In the genomic region with DNA sequence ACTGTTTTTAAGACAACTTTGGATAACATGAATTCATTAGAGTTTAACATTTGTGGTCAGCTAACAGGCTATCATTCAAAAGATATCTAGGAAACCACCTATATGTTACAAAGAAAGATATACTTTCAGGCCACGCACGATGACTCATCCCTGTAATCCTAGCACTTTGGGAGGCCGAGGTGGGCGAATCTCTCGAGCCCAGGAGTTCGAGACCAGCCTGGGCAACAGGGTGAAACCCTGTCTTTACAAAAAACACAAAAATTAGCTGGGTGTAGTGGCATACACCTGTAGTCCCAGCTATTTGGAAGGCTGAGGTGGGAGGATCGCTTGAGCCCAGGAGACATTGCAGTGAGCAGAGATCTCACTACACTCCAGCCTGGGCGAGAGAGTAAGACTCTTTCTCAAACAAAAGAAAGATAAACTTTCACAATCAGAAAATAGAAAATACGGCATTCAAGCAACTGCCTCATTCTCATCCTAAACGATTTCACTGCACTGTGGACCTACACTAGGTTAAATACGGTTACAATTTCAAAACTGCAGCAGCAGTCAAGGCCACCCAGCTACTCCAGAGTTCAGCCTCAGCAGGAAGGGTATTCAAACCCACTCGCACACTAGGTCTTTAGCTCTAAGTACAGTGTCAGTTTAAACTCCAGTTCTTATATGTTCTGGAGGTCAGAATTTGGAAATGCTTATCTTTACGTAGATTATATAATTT, we compare ENCODE assay signal across 19 cellular contexts.
DNase-seq lines count a peak whose midpoint lies in the region; ATAC-seq, FAIRE-seq and TF ChIP-seq lines count a peak whose summit lies in the region.
"Had no signal": no experiment of that assay in that cellular context is flagged by ENCODE, and none has a peak within 500 bp of the region (broad histone marks: within the 10 kb centered on the region; RNA-seq: fewer than 3 reads in every experiment).

No MANE protein-coding gene starts in this region.

- no peak overlapping the region for H3K27ac Mint-ChIP-seq in activated naive CD4-positive, alpha-beta T cell treated with anti-CD3 and anti-CD28 coated beads, Interleukin-2, amount 50 U/mL, for 24 hours
- H3K27ac Mint-ChIP-seq in activated T-helper 17 cell treated with anti-CD3 and anti-CD28 coated beads, Interleukin-2, amount 50 U/mL, for 72 hours: no peak overlapping the region
- no peak overlapping the region for H3K27ac Mint-ChIP-seq in CD4-positive, alpha-beta T cell
- H3K27ac Mint-ChIP-seq: naive thymus-derived CD4-positive, alpha-beta T cell had no signal

- no peaks in the 10 kb centered on the region for H3K27me3 ChIP-seq in HepG2 (ENCODE audit: control insufficient read depth in 1 of 2, insufficient read depth in 2 of 2, low read length in 2 of 2)
- H3K27me3 ChIP-seq in left lung: no peaks in the 10 kb centered on the region
- no peaks in the 10 kb centered on the region for H3K27me3 ChIP-seq in CD4-positive, alpha-beta T cell (ENCODE audit: control insufficient read depth, insufficient read depth, low read length)
- H3K27me3 ChIP-seq: cardiac muscle cell, esophagus squamous epithelium had no signal

- CTCF ChIA-PET in HepG2 (lab: Yijun Ruan, JAX; ENCODE audit: low intra/inter-chr PET ratio, low total read pairs): no interaction called here
- CTCF ChIA-PET in CD4-positive, alpha-beta T cell (lab: Charles Lee): no interaction called here

- H3K9me3 Mint-ChIP-seq in activated naive CD4-positive, alpha-beta T cell treated with anti-CD3 and anti-CD28 coated beads, Interleukin-2, amount 50 U/mL, for 24 hours: no peaks in the 10 kb centered on the region
- H3K9me3 Mint-ChIP-seq in activated T-helper 17 cell treated with anti-CD3 and anti-CD28 coated beads, Interleukin-2, amount 50 U/mL, for 72 hours: no peaks in the 10 kb centered on the region
- no peaks in the 10 kb centered on the region for H3K9me3 Mint-ChIP-seq in CD4-positive, alpha-beta T cell

- POLR2A ChIA-PET in HepG2 (lab: Yijun Ruan, JAX): no interaction called here
- POLR2A ChIA-PET in CD4-positive, alpha-beta T cell (lab: Charles Lee): no interaction called here

- intact Hi-C loops in HepG2 (cut with micrococcal nuclease; ENCODE audit: unreplicated experiment) (no loop called here), left lung (cut with DNase I) (no loop called here)
- intact Hi-C loops in CD4-positive, alpha-beta T cell (cut with DNase I, micrococcal nuclease): loop anchor here (5.0 to 10.0 kb wide), 3 partner anchors 255 to 528 kb away; no protein-coding TSS in a partner anchor

- peak overlapping the region; percentile 15 for H3K4me3 Mint-ChIP-seq in activated naive CD4-positive, alpha-beta T cell treated with anti-CD3 and anti-CD28 coated beads, Interleukin-2, amount 50 U/mL, for 24 hours
- H3K4me3 Mint-ChIP-seq in activated T-helper 17 cell treated with anti-CD3 and anti-CD28 coated beads, Interleukin-2, amount 50 U/mL, for 72 hours: no peak overlapping the region
- no peak overlapping the region for H3K4me3 Mint-ChIP-seq in CD4-positive, alpha-beta T cell
- H3K4me3 Mint-ChIP-seq: naive thymus-derived CD4-positive, alpha-beta T cell had no signal

- H3K36me3 ChIP-seq in HepG2 (replicated peaks in 1 of 2; ENCODE audit: control insufficient read depth in 1 of 2, insufficient read depth in 2 of 2, low read length in 2 of 2) (no peaks in the 10 kb centered on the region), left lung (no peaks in the 10 kb centered on the region)
- H3K36me3 ChIP-seq: cardiac muscle cell, esophagus squamous epithelium had no signal

- H3K4me1 Mint-ChIP-seq in activated naive CD4-positive, alpha-beta T cell treated with anti-CD3 and anti-CD28 coated beads, Interleukin-2, amount 50 U/mL, for 24 hours: peaks cover 4% of the 10 kb centered on the region
- peaks cover 4% of the 10 kb centered on the region for H3K4me1 Mint-ChIP-seq in activated T-helper 17 cell treated with anti-CD3 and anti-CD28 coated beads, Interleukin-2, amount 50 U/mL, for 72 hours
- no peaks in the 10 kb centered on the region for H3K4me1 Mint-ChIP-seq in CD4-positive, alpha-beta T cell (ENCODE audit: low read depth)

- no peak for DNase-seq in activated naive CD4-positive, alpha-beta T cell (lab: John Stamatoyannopoulos, UW)
- DNase-seq in HepG2 (ENCODE audit: low spot score): peak; percentile 37
- no peak for DNase-seq in left lung
- DNase-seq in CD4-positive, alpha-beta T cell: no peak
- DNase-seq: activated CD4-positive, alpha-beta T cell treated with anti-CD3 and anti-CD28 coated beads for 4 hours; activated T-cell treated with anti-CD3 and anti-CD28 coated beads, Interleukin-2, amount 50 U/mL, for 1 hour; effector CD4-positive, alpha-beta T cell; esophagus squamous epithelium; head of caudate nucleus; naive thymus-derived CD4-positive, alpha-beta T cell; NCI-H187; NCI-H510A treated with DMSO at 0.1 percent for 48 hours; stimulated activated CD4-positive, alpha-beta T cell treated with anti-CD3 and anti-CD28 coated beads, Interleukin-4, amount 100 ng/mL, for 1 hour; T-helper 9 cell had no signal

- H3K9ac ChIP-seq in HepG2 (ENCODE audit: insufficient read depth, low read depth, low read length): no peak overlapping the region

- TF ChIP-seq RAD21 in HepG2 (CRISPR knock-in tag; IDR thresholded peaks at IDR 0.05): no peak

- H3K27me3 Mint-ChIP-seq in activated naive CD4-positive, alpha-beta T cell treated with anti-CD3 and anti-CD28 coated beads, Interleukin-2, amount 50 U/mL, for 24 hours: no peaks in the 10 kb centered on the region
- no peaks in the 10 kb centered on the region for H3K27me3 Mint-ChIP-seq in activated T-helper 17 cell treated with anti-CD3 and anti-CD28 coated beads, Interleukin-2, amount 50 U/mL, for 72 hours
- H3K27me3 Mint-ChIP-seq in CD4-positive, alpha-beta T cell: no peaks in the 10 kb centered on the region
- H3K27me3 Mint-ChIP-seq: naive thymus-derived CD4-positive, alpha-beta T cell had no signal

- no peaks in the 10 kb centered on the region for H3K9me3 ChIP-seq in HepG2 (ENCODE audit: low read length)
- no peaks in the 10 kb centered on the region for H3K9me3 ChIP-seq in left lung
- no peaks in the 10 kb centered on the region for H3K9me3 ChIP-seq in CD4-positive, alpha-beta T cell (ENCODE audit: control insufficient read depth, low read length)
- H3K9me3 ChIP-seq: esophagus squamous epithelium had no signal

- ATAC-seq in HG02884 (IDR thresholded peaks at IDR 0.05; ENCODE audit: unreplicated experiment): peak; percentile 30
- peak; percentile 42 for ATAC-seq in activated T-helper 17 cell treated with anti-CD3 and anti-CD28 coated beads, Interleukin-2, amount 50 U/mL, for 72 hours (replicated peaks)
- ATAC-seq in HepG2: peak; percentile 98
- ATAC-seq in left lung: no peak
- no peak for ATAC-seq in GM21390 (IDR thresholded peaks at IDR 0.05; ENCODE audit: unreplicated experiment)
- no peak for ATAC-seq in CD4-positive, alpha-beta T cell (ENCODE audit: poor library complexity)
- ATAC-seq: naive thymus-derived CD4-positive, alpha-beta T cell had no signal

- FAIRE-seq in HepG2 (lab: Jason Lieb, UNC): peak; percentile 66

- H3K4me3 ChIP-seq in HepG2 (replicated peaks in 1 of 3; ENCODE audit: insufficient read depth in 1 of 3, low read depth in 2 of 3, low read length in 3 of 3) (no peak overlapping the region), left lung (no peak overlapping the region)
- H3K4me3 ChIP-seq: cardiac muscle cell, esophagus squamous epithelium had no signal

- WGBS in HepG2 (ENCODE audit: low lambda C conversion rate): 20% methylated on average over 13 of the region's 13 CpGs

- BruUV-seq in HepG2 (replicated peaks; lab: Mats Ljungman, UMichigan): no TSS peak

- H4K20me1 ChIP-seq in HepG2 (ENCODE audit: insufficient read depth, low read length): no peaks in the 10 kb centered on the region

- no peaks in the 10 kb centered on the region for H3K79me2 ChIP-seq in HepG2 (ENCODE audit: insufficient read depth, low read length)

- H3K27ac ChIP-seq in HepG2 (ENCODE audit: extremely low read length, insufficient read depth, low read length): no peak overlapping the region
- H3K27ac ChIP-seq in left lung: no peak overlapping the region
- H3K27ac ChIP-seq in CD4-positive, alpha-beta T cell (ENCODE audit: low read depth, low read length): no peak overlapping the region
- H3K27ac ChIP-seq: cardiac muscle cell, esophagus squamous epithelium had no signal

- H2AFZ ChIP-seq in HepG2 (ENCODE audit: low read length): no peak overlapping the region

- TF ChIP-seq EP300 in HepG2 (IDR thresholded peaks at IDR 0.05; ENCODE audit: low read depth in 2 of 2, low read length in 2 of 2) (no peak), HepG2 (CRISPR knock-in tag; IDR thresholded peaks at IDR 0.05; ENCODE audit: borderline replicate concordance) (no peak)

- TF ChIP-seq CTCF in HepG2 (CRISPR knock-in tag; IDR thresholded peaks at IDR 0.05) (no peak), left lung (IDR thresholded peaks at IDR 0.05) (no peak)
- no peak for TF ChIP-seq CTCF in CD4-positive, alpha-beta T cell (IDR thresholded peaks at IDR 0.05)

- no peak for TF ChIP-seq POLR2A in HepG2 (IDR thresholded peaks at IDR 0.05; ENCODE audit: insufficient read depth in 1 of 2, low read depth in 2 of 2, low read length in 2 of 2)

- H3K36me3 Mint-ChIP-seq in activated naive CD4-positive, alpha-beta T cell treated with anti-CD3 and anti-CD28 coated beads, Interleukin-2, amount 50 U/mL, for 24 hours: no peaks in the 10 kb centered on the region
- H3K36me3 Mint-ChIP-seq in activated T-helper 17 cell treated with anti-CD3 and anti-CD28 coated beads, Interleukin-2, amount 50 U/mL, for 72 hours (ENCODE audit: low read depth): no peaks in the 10 kb centered on the region
- H3K36me3 Mint-ChIP-seq in CD4-positive, alpha-beta T cell (ENCODE audit: low read depth): no peaks in the 10 kb centered on the region

- H3K4me1 ChIP-seq in HepG2 (ENCODE audit: insufficient read depth, low read length) (0 out of 2 replicates have a peak, but pooled peaks cover 8% of the 10 kb centered on the region), left lung (no peaks in the 10 kb centered on the region)
- H3K4me1 ChIP-seq: esophagus squamous epithelium had no signal

- in situ Hi-C loops in HepG2 (cut with HindIII; ENCODE audit: extremely low pct_ligation_motif_present, low pct_unique_long_range_greater_than_20kb): no loop called here

- no peak overlapping the region for H3K4me2 ChIP-seq in HepG2 (ENCODE audit: low read depth, low read length)

TF ChIP-seq in HepG2, 621 proteins besides CTCF, POLR2A, EP300 and RAD21 (continues in another document):
- TF ChIP-seq HNF4A (CRISPR knock-in tag; IDR thresholded peaks at IDR 0.05): peak; percentile 50
- no peak for TF ChIP-seq MIXL1 (CRISPR knock-in tag; IDR thresholded peaks at IDR 0.05)

Comparison
In these comparisons a context has a peak if more than half of its experiments do, and no peak if none do; other contexts are left out.
1. ATAC-seq: peak in HG02884 (single experiment), activated T-helper 17 cell treated with anti-CD3 and anti-CD28 coated beads, Interleukin-2, amount 50 U/mL, for 72 hours (single experiment) and HepG2 (single experiment); none in left lung (single experiment), GM21390 (single experiment) and CD4-positive, alpha-beta T cell (single experiment).
2. intact Hi-C loops: an anchor here in CD4-positive, alpha-beta T cell (5.0 to 10.0 kb wide); none called in HepG2 and left lung.